8 cellular contexts compared by ENCODE assay signal in genomic region chr3:140863481-140864084, GRCh38.
DNase-seq lines count a peak whose midpoint lies in the region; ATAC-seq, FAIRE-seq and TF ChIP-seq lines count a peak whose summit lies in the region.

No MANE protein-coding gene starts in this region.

- no peaks in the 10 kb centered on the region for H3K36me3 ChIP-seq in Peyer's patch

- TF ChIP-seq POLR2A in Peyer's patch (IDR thresholded peaks at IDR 0.05): no peak

- H3K4me3 ChIP-seq in GM12864 (ENCODE audit: low read depth, low read length): no peak overlapping the region
- no peak overlapping the region for H3K4me3 ChIP-seq in Peyer's patch

- DNase-seq in GM12864 (ENCODE audit: low read depth) (peak; percentile 31), Kasumi-1 (lab: John Stamatoyannopoulos, UW) (peak; percentile 56 to 64), Peyer's patch (peak in 2 of 3 donors; percentile 40 to 68), amniotic stem cell (lab: John Stamatoyannopoulos, UW) (peak; percentile 18), iPS DF 4.7 (ENCODE audit: extremely low read depth, low spot score) (peak; percentile 5)
- DNase-seq in stimulated activated CD4-positive, alpha-beta T cell treated with anti-CD3 and anti-CD28 coated beads, Interleukin-1b, Interleukin-23, amount 100 ng/mL, for 48 hours: peak; percentile 16

- H3K27ac ChIP-seq in Peyer's patch: no peak overlapping the region

- H3K9me3 ChIP-seq in Peyer's patch: no peaks in the 10 kb centered on the region

- FAIRE-seq in A204.1 (lab: Jason Lieb, UNC): peak; percentile 96

- TF ChIP-seq CTCF in GM12864 (IDR thresholded peaks at IDR 0.05; ENCODE audit: low read depth, low read length, missing control alignments) (peak; percentile 34), Peyer's patch (IDR thresholded peaks at IDR 0.05) (peak; percentile 22 to 55 (median 36))

- ATAC-seq in HG03439 (IDR thresholded peaks at IDR 0.05; ENCODE audit: unreplicated experiment): no peak

- H3K27me3 ChIP-seq in Peyer's patch: no peaks in the 10 kb centered on the region

- no peaks in the 10 kb centered on the region for H3K4me1 ChIP-seq in Peyer's patch

Comparison
In these comparisons a context has a peak if more than half of its experiments do, and no peak if none do; other contexts are left out.
1. DNase-seq: peak in every context shown above with its lines; median percentile 60 in Kasumi-1; 54 in Peyer's patch; 31 in GM12864; 18 in amniotic stem cell; 16 in stimulated activated CD4-positive, alpha-beta T cell treated with anti-CD3 and anti-CD28 coated beads, Interleukin-1b, Interleukin-23, amount 100 ng/mL, for 48 hours; 5 in iPS DF 4.7.